ENCODE assay signal across 7 cellular contexts in the genomic region with DNA sequence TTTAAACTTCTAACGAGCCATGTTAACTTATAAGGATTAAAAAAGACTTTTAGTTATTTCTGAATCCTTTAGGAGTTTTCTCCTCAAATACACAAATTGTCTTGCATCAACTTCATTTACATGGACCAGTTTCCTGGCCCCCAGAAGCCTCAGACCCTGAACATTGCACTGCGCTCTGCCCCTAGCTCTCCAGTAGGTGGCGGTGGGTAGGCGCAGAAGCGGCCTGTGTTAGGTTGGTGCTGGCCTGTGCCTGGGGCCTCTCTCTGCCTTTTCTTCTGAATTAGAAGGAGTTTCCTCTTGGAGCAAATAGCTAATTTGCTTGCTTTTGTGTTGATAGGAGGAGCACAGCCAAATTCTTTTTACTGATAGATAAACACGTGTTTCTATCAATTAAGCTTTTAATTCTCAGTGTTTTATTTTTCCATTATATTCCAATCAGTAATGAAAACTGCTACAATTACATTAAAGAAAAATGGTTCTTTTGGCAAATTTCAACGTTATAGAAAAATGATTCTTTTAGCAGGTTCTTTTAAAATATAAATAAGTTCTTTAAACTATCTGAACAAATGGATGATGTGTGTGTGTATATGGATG. TPM values are rescaled to one million over a fixed set of nuclear protein-coding genes. Genes with fewer than 3 reads are reported as not detected.
DNase-seq lines count a peak whose midpoint lies in the region; ATAC-seq and TF ChIP-seq lines count a peak whose summit lies in the region.

No MANE protein-coding gene starts in this region.

- no peaks in the 10 kb centered on the region for H3K4me1 Mint-ChIP-seq in activated naive CD8-positive, alpha-beta T cell treated with anti-CD3 and anti-CD28 coated beads, Interleukin-2, amount 50 U/mL, for 24 hours

- no peak overlapping the region for H3K27ac Mint-ChIP-seq in activated naive CD8-positive, alpha-beta T cell treated with anti-CD3 and anti-CD28 coated beads, Interleukin-2, amount 50 U/mL, for 24 hours

- in situ Hi-C loops in GM13976 (cut with MboI; ENCODE audit: low sequenced_read_pairs, unreplicated experiment) = loop anchor here (25.0 kb wide), 2 partner anchors 405 to 580 kb away; a partner anchor contains a TSS

- H3K36me3 ChIP-seq in heart right ventricle = peaks cover 0 to 33% (median 0%) of the 10 kb centered on the region in 9 donors

- DNase-seq in GM13976 (ENCODE audit: low spot score) (peak; percentile 68), NCI-H1105 treated with DMSO at 0.1 percent for 48 hours (lab: John Stamatoyannopoulos, UW) (peak; percentile 84), SKM-1 treated with dmso at 0.1 percent for 144 hours (lab: John Stamatoyannopoulos, UW; ENCODE audit: unreplicated experiment) (peak; percentile 27), heart right ventricle (peak; percentile 53 to 57), pulmonary artery endothelial cell (ENCODE audit: low read depth, low spot score) (peak; percentile 17)
- DNase-seq in activated naive CD8-positive, alpha-beta T cell treated with anti-CD3 and anti-CD28 coated beads, Interleukin-2, amount 50 U/mL, for 24 hours = peak; percentile 66

- no peak overlapping the region for H3K4me3 Mint-ChIP-seq in activated naive CD8-positive, alpha-beta T cell treated with anti-CD3 and anti-CD28 coated beads, Interleukin-2, amount 50 U/mL, for 24 hours

- no peaks in the 10 kb centered on the region for H3K9me3 Mint-ChIP-seq in activated naive CD8-positive, alpha-beta T cell treated with anti-CD3 and anti-CD28 coated beads, Interleukin-2, amount 50 U/mL, for 24 hours

- 25 to 28% methylated on average over 7 of the region's 7 CpGs for WGBS in heart right ventricle, 2 donors

- peaks cover 12% of the 10 kb centered on the region for H3K36me3 Mint-ChIP-seq in activated naive CD8-positive, alpha-beta T cell treated with anti-CD3 and anti-CD28 coated beads, Interleukin-2, amount 50 U/mL, for 24 hours (ENCODE audit: low read depth)

- H3K4me1 ChIP-seq in heart right ventricle = no peaks in the 10 kb centered on the region

- H3K4me3 ChIP-seq in heart right ventricle = no peak overlapping the region

- H3K27me3 ChIP-seq in heart right ventricle = no peaks in the 10 kb centered on the region

- H3K9me3 ChIP-seq in heart right ventricle = no peaks in the 10 kb centered on the region

- no peaks in the 10 kb centered on the region for H3K27me3 Mint-ChIP-seq in activated naive CD8-positive, alpha-beta T cell treated with anti-CD3 and anti-CD28 coated beads, Interleukin-2, amount 50 U/mL, for 24 hours

- ATAC-seq in HG02759 (IDR thresholded peaks at IDR 0.05; ENCODE audit: unreplicated experiment) (peak; percentile 97), heart right ventricle (peak; percentile 83 to 94 (median 88))
- peak; percentile 94 for ATAC-seq in activated naive CD8-positive, alpha-beta T cell treated with anti-CD3 and anti-CD28 coated beads, Interleukin-2, amount 50 U/mL, for 24 hours

- intact Hi-C loops in heart right ventricle (cut with DNase I) = loop anchor here in 5 of 10 donors (5.0 to 10.0 kb wide), 6 partner anchors 163 to 1033 kb away; no protein-coding TSS in a partner anchor

- H3K27ac ChIP-seq in heart right ventricle = no peak overlapping the region

- TF ChIP-seq CTCF in GM13976 (IDR thresholded peaks at IDR 0.05; ENCODE audit: borderline replicate concordance, control extremely low read depth, extremely low read depth, insufficient read depth, missing control alignments) = peak; percentile 97
- peak; percentile 59 to 94 (median 83) for TF ChIP-seq CTCF in heart right ventricle (IDR thresholded peaks at IDR 0.05)

RNA-seq across cellular contexts. Expression of a gene that starts 44.4 kb away (rescaled TPM):
- total RNA-seq in heart right ventricle (10 to 100 TPM; 11.0 to 21.7 (median 14.3) TPM), pulmonary artery endothelial cell (84.4 and 146 TPM in 2 replicates)
- polyA plus RNA-seq in heart right ventricle = 10 to 100 TPM in 1 of 2 donors, 1 to 10 TPM in 1; 5.2 to 31.9 TPM

Comparison
In these comparisons a context has a peak if more than half of its experiments do, and no peak if none do; other contexts are left out.
1. DNase-seq: peak in every context shown above with its lines; median percentile 84 in NCI-H1105 treated with DMSO at 0.1 percent for 48 hours; 68 in GM13976; 66 in activated naive CD8-positive, alpha-beta T cell treated with anti-CD3 and anti-CD28 coated beads, Interleukin-2, amount 50 U/mL, for 24 hours; 55 in heart right ventricle; 27 in SKM-1 treated with dmso at 0.1 percent for 144 hours; 17 in pulmonary artery endothelial cell.